Comparison of ENCODE assay signal across 8 cellular contexts in the genomic region with DNA sequence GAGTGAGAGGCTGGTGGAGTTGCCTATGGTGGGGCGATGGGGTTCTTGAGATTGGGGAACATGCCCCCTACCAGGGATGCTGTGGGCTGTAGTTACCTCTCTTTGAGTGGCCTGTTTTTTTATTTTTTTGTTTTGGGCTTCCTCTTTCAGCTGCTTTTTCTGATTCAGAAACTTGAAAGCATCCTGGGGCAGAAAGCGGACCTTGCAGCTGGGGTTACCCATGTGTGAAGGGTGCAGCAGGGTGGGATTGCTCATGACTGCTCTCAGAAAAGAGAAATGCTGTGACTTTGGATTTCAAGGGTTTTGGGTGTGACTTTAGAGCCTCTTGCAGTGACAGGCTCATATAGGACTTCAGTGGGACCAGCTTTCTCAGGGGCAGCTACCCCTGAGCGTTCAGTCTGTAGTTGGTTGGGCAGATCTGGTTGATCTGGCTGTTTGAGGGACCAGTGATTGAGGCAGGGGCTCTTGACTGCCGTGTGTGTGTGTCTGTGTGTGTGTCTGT. TPM values are rescaled to one million over a fixed set of nuclear protein-coding genes. Genes with fewer than 3 reads are reported as not detected.
DNase-seq lines count a peak whose midpoint lies in the region; ATAC-seq and TF ChIP-seq lines count a peak whose summit lies in the region.

No MANE protein-coding gene starts in this region.

- intact Hi-C loops in CD4-positive, alpha-beta T cell (cut with DNase I, micrococcal nuclease) = no loop called here

- peaks cover under 1% of the 10 kb centered on the region for H3K36me3 Mint-ChIP-seq in CD4-positive, alpha-beta T cell (ENCODE audit: low read depth)
- peaks cover 21% of the 10 kb centered on the region for H3K36me3 Mint-ChIP-seq in activated naive CD8-positive, alpha-beta T cell treated with anti-CD3 and anti-CD28 coated beads, Interleukin-2, amount 10 ng/mL, durations not matched to agents 7 days and 5 days

- peak overlapping the region; percentile 86 for H3K4me3 Mint-ChIP-seq in CD4-positive, alpha-beta T cell
- peak overlapping the region; percentile 82 for H3K4me3 Mint-ChIP-seq in activated naive CD8-positive, alpha-beta T cell treated with anti-CD3 and anti-CD28 coated beads, Interleukin-2, amount 10 ng/mL, durations not matched to agents 7 days and 5 days

- no peak for ATAC-seq in CD4-positive, alpha-beta T cell (ENCODE audit: poor library complexity)
- ATAC-seq in GM19328 (IDR thresholded peaks at IDR 0.05; ENCODE audit: unreplicated experiment) (peak; percentile 47), HG03460 (IDR thresholded peaks at IDR 0.05; ENCODE audit: unreplicated experiment) (peak; percentile 56)
- ATAC-seq in activated naive CD8-positive, alpha-beta T cell treated with anti-CD3 and anti-CD28 coated beads, Interleukin-2, amount 10 ng/mL, durations not matched to agents 7 days and 5 days (ENCODE audit: low read depth) = no peak

- H3K4me1 Mint-ChIP-seq in CD4-positive, alpha-beta T cell (ENCODE audit: low read depth) = peaks cover 74% of the 10 kb centered on the region
- H3K4me1 Mint-ChIP-seq in activated naive CD8-positive, alpha-beta T cell treated with anti-CD3 and anti-CD28 coated beads, Interleukin-2, amount 10 ng/mL, durations not matched to agents 7 days and 5 days = peaks cover 56% of the 10 kb centered on the region

- H3K27me3 ChIP-seq in CD4-positive, alpha-beta T cell (ENCODE audit: control insufficient read depth, insufficient read depth, low read length) = no peaks in the 10 kb centered on the region
- no peaks in the 10 kb centered on the region for H3K27me3 ChIP-seq in mononuclear cell (ENCODE audit: insufficient read depth, low read length)

- H3K27ac ChIP-seq in CD4-positive, alpha-beta T cell (ENCODE audit: low read depth, low read length) = no peak overlapping the region

- H3K27me3 Mint-ChIP-seq in CD4-positive, alpha-beta T cell = no peaks in the 10 kb centered on the region
- no peaks in the 10 kb centered on the region for H3K27me3 Mint-ChIP-seq in activated naive CD8-positive, alpha-beta T cell treated with anti-CD3 and anti-CD28 coated beads, Interleukin-2, amount 10 ng/mL, durations not matched to agents 7 days and 5 days

- H3K9me3 Mint-ChIP-seq in CD4-positive, alpha-beta T cell = no peaks in the 10 kb centered on the region
- H3K9me3 Mint-ChIP-seq in activated naive CD8-positive, alpha-beta T cell treated with anti-CD3 and anti-CD28 coated beads, Interleukin-2, amount 10 ng/mL, durations not matched to agents 7 days and 5 days = no peaks in the 10 kb centered on the region

- CTCF ChIA-PET in CD4-positive, alpha-beta T cell (lab: Charles Lee) = no interaction called here

- H3K4me3 ChIP-seq in mononuclear cell (ENCODE audit: low read length) = peak overlapping the region; percentile 30

- POLR2A ChIA-PET in CD4-positive, alpha-beta T cell (lab: Charles Lee) = no interaction called here
- POLR2A ChIA-PET in activated naive CD8-positive, alpha-beta T cell treated with anti-CD3 and anti-CD28 coated beads, Interleukin-2, amount 10 ng/mL, durations not matched to agents 7 days and 5 days (lab: Charles Lee) = no interaction called here

- H3K4me1 ChIP-seq in mononuclear cell (ENCODE audit: insufficient read depth, low read length) = peaks cover 79% of the 10 kb centered on the region

- no peaks in the 10 kb centered on the region for H3K9me3 ChIP-seq in CD4-positive, alpha-beta T cell (ENCODE audit: control insufficient read depth, low read length)
- no peaks in the 10 kb centered on the region for H3K9me3 ChIP-seq in mononuclear cell (ENCODE audit: low read depth, low read length)

- no peak for DNase-seq in CD4-positive, alpha-beta T cell
- DNase-seq in activated naive CD8-positive, alpha-beta T cell treated with anti-CD3 and anti-CD28 coated beads, Interleukin-2, amount 10 ng/mL, durations not matched to agents 7 days and 5 days = no peak
- DNase-seq in LoVo (ENCODE audit: low spot score) (no peak), NCI-H128 (lab: John Stamatoyannopoulos, UW; ENCODE audit: unreplicated experiment) (no peak)
- DNase-seq in activated CD4-positive, CD25-positive, alpha-beta regulatory T cell (lab: John Stamatoyannopoulos, UW) = no peak

- TF ChIP-seq CTCF in CD4-positive, alpha-beta T cell (IDR thresholded peaks at IDR 0.05) = no peak

- peak overlapping the region; percentile 68 for H3K27ac Mint-ChIP-seq in CD4-positive, alpha-beta T cell
- H3K27ac Mint-ChIP-seq in activated naive CD8-positive, alpha-beta T cell treated with anti-CD3 and anti-CD28 coated beads, Interleukin-2, amount 10 ng/mL, durations not matched to agents 7 days and 5 days = peak overlapping the region; percentile 44

RNA-seq across cellular contexts. Expression of gene LIMD1, which starts 1.8 kb away (rescaled TPM):
- 10 to 100 TPM; 13.6 to 14.8 TPM for total RNA-seq in CD4-positive, alpha-beta T cell
- 10 to 100 TPM; 47.3 to 47.5 TPM for total RNA-seq in activated naive CD8-positive, alpha-beta T cell treated with anti-CD3 and anti-CD28 coated beads, Interleukin-2, amount 10 ng/mL, durations not matched to agents 7 days and 5 days
- total RNA-seq in mononuclear cell = 9.2 TPM

Comparison
In these comparisons a context has a peak if more than half of its experiments do, and no peak if none do; other contexts are left out.
1. ATAC-seq: peak in GM19328 (single experiment) and HG03460 (single experiment); none in CD4-positive, alpha-beta T cell (single experiment) and activated naive CD8-positive, alpha-beta T cell treated with anti-CD3 and anti-CD28 coated beads, Interleukin-2, amount 10 ng/mL, durations not matched to agents 7 days and 5 days (single experiment).